Comparison of ENCODE assay signal across 8 cellular contexts in the genomic region with DNA sequence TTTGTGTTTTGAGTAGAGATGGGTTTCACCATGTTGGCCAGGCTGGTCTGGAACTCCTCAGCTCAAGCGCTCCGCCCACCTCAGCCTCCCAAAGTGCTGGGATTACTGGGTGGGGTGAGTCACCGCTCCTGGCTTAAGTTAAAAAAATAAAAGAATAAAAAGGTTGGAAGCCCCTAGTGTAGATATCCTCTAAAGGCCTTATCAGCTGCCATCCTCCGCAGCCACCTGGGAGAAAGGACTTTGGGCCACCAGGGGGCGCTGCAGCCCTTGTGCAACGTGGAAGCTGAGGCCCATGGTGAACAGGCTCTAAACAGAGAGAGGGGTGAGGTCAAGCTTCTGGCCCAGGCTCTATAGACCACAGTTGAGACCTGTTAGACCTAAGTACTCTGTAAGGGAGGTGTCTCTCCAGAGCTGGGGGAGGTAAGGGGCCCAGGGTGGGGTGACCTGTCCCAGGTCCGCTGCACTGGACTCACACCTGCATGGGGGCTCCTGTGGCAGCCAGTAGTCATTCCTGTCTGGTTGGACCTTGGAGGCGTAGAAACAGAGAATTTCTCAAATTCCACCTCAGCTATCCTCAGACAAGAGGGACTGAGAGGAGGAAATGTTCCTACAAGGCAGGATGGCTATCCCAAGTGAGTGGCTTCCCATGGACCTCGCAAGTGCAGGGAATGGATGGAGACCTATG. TPM values are rescaled to one million over a fixed set of nuclear protein-coding genes. Genes with fewer than 3 reads are reported as not detected.
DNase-seq lines count a peak whose midpoint lies in the region; ATAC-seq and TF ChIP-seq lines count a peak whose summit lies in the region.

No MANE protein-coding gene starts in this region.

- no peaks in the 10 kb centered on the region for H3K9me3 ChIP-seq in neuronal stem cell (replicated peaks in 1 of 2; ENCODE audit: control insufficient read depth in 2 of 2, insufficient read depth in 1 of 2, low read depth in 1 of 2, low read length in 2 of 2)

- no peak overlapping the region for H3K4me3 Mint-ChIP-seq in stimulated activated naive CD8-positive, alpha-beta T cell treated with anti-CD3 and anti-CD28 coated beads, Interleukin-15, amount 100 ng/mL, for 72 hours

- peak; percentile 91 for TF ChIP-seq CTCF in LNCaP clone FGC (IDR thresholded peaks at IDR 0.05; ENCODE audit: control insufficient read depth, extremely low read depth, insufficient read depth)
- TF ChIP-seq CTCF in fibroblast of the aortic adventitia (IDR thresholded peaks at IDR 0.05; ENCODE audit: insufficient read depth, low read length), result peak; percentile 92

- no peak overlapping the region for H3K4me3 ChIP-seq in LNCaP clone FGC (ENCODE audit: low read depth, low read length)
- no peak overlapping the region for H3K4me3 ChIP-seq in fibroblast of the aortic adventitia (ENCODE audit: low read depth, low read length)
- no peak overlapping the region for H3K4me3 ChIP-seq in neuronal stem cell (ENCODE audit: low read length in 2 of 2)

- no peak overlapping the region for H3K14ac ChIP-seq in neuronal stem cell (ENCODE audit: low read length)

- H3K23ac ChIP-seq in neuronal stem cell (ENCODE audit: low read depth, low read length, poor library complexity), result no peak overlapping the region

- no peak overlapping the region for H3K27ac ChIP-seq in neuronal stem cell (replicated peaks; ENCODE audit: low read length)

- H2BK15ac ChIP-seq in neuronal stem cell (ENCODE audit: low read length), result no peak overlapping the region

- H3K79me1 ChIP-seq in neuronal stem cell (ENCODE audit: low read depth, low read length), result no peaks in the 10 kb centered on the region

- H3K4me1 ChIP-seq in neuronal stem cell (ENCODE audit: control insufficient read depth in 2 of 2, insufficient read depth in 1 of 2, low read depth in 1 of 2, low read length in 2 of 2), result peaks cover 0 to 3% of the 10 kb centered on the region in 2 donors

- H2BK120ac ChIP-seq in neuronal stem cell (ENCODE audit: low read depth, low read length), result no peak overlapping the region

- no peak overlapping the region for H3K4me2 ChIP-seq in neuronal stem cell (ENCODE audit: insufficient read depth, low read length, poor library complexity, severe bottlenecking)

- peak overlapping the region; percentile 62 for H3K18ac ChIP-seq in neuronal stem cell (ENCODE audit: low read length)

- peak; percentile 92 for ATAC-seq in stimulated activated naive CD8-positive, alpha-beta T cell treated with anti-CD3 and anti-CD28 coated beads, Interleukin-15, amount 100 ng/mL, for 72 hours

- H2BK5ac ChIP-seq in neuronal stem cell (ENCODE audit: low read length), result no peak overlapping the region

- H3K27me3 ChIP-seq in neuronal stem cell (ENCODE audit: control insufficient read depth in 3 of 3, insufficient read depth in 3 of 3, low read depth in 1 of 3, low read length in 3 of 3), result peaks cover 0 to 12% (median 0%) of the 10 kb centered on the region in 3 experiments

- no peak overlapping the region for H4K8ac ChIP-seq in neuronal stem cell (ENCODE audit: low read depth, low read length)

- no peak overlapping the region for H4K91ac ChIP-seq in neuronal stem cell (ENCODE audit: low read depth, low read length, poor library complexity)

- DNase-seq in DMS53 treated with DMSO at 0.1 percent for 48 hours (lab: John Stamatoyannopoulos, UW; ENCODE audit: unreplicated experiment) (peak; percentile 66), LNCaP clone FGC (ENCODE audit: low read depth) (no peak), RPMI8226 (peak; percentile 86), fibroblast of the aortic adventitia (ENCODE audit: low read depth) (peak; percentile 79), neuronal stem cell (ENCODE audit: low spot score) (peak; percentile 85), mesenteric fat pad (ENCODE audit: low spot score) (no peak)
- peak; percentile 68 to 80 for DNase-seq in activated T-helper 1 cell treated with anti-CD3 and anti-CD28 coated beads, Interleukin-2, amount 50 U/mL, for 16 hours (ENCODE audit: low read depth in 1 of 2, low spot score in 1 of 2)
- DNase-seq in stimulated activated naive CD8-positive, alpha-beta T cell treated with anti-CD3 and anti-CD28 coated beads, Interleukin-15, amount 100 ng/mL, for 72 hours, result peak; percentile 83 to 84

- H2AK5ac ChIP-seq in neuronal stem cell (ENCODE audit: low read depth, low read length), result no peak overlapping the region

- H3K9me3 Mint-ChIP-seq in stimulated activated naive CD8-positive, alpha-beta T cell treated with anti-CD3 and anti-CD28 coated beads, Interleukin-15, amount 100 ng/mL, for 72 hours, result no peaks in the 10 kb centered on the region

- no peak overlapping the region for H2BK12ac ChIP-seq in neuronal stem cell (ENCODE audit: low read length)

- H2AFZ ChIP-seq in neuronal stem cell (ENCODE audit: low read length), result peak overlapping the region; percentile 58

- no peak overlapping the region for H3K9ac ChIP-seq in neuronal stem cell (ENCODE audit: low read depth, low read length, poor library complexity)

- peaks cover 21% of the 10 kb centered on the region for H3K4me1 Mint-ChIP-seq in stimulated activated naive CD8-positive, alpha-beta T cell treated with anti-CD3 and anti-CD28 coated beads, Interleukin-15, amount 100 ng/mL, for 72 hours

- H3K27ac Mint-ChIP-seq in stimulated activated naive CD8-positive, alpha-beta T cell treated with anti-CD3 and anti-CD28 coated beads, Interleukin-15, amount 100 ng/mL, for 72 hours, result peak overlapping the region in 1 of 2 donors; percentile 64

- peaks cover 21% of the 10 kb centered on the region for H3K27me3 Mint-ChIP-seq in stimulated activated naive CD8-positive, alpha-beta T cell treated with anti-CD3 and anti-CD28 coated beads, Interleukin-15, amount 100 ng/mL, for 72 hours

- H3K36me3 ChIP-seq in neuronal stem cell (replicated peaks in 1 of 2; ENCODE audit: control insufficient read depth in 2 of 2, insufficient read depth in 2 of 2, low read length in 2 of 2), result no peaks in the 10 kb centered on the region

- H3K4ac ChIP-seq in neuronal stem cell (ENCODE audit: low read length), result no peak overlapping the region

- WGBS in neuronal stem cell (ENCODE audit: extremely low coverage in 2 of 2, insufficient read length in 2 of 2, insufficient replicate concordance in 1 of 2), 2 donors, result no CpG with 5 or more reads among the region's 9 CpGs

RNA-seq across cellular contexts. Expression of gene RACGAP1, which starts 14.0 kb away (rescaled TPM):
- total RNA-seq in fibroblast of the aortic adventitia (ENCODE audit: low replicate concordance) (18.6 and 88.1 TPM in 2 replicates), mesenteric fat pad (9.4 TPM)
- polyA plus RNA-seq in neuronal stem cell (2013, experiment 1 of 2), result 60.2 TPM
- polyA plus RNA-seq in neuronal stem cell (2013, experiment 2 of 2), result 61.2 TPM

RNA-seq across cellular contexts. Expression of gene ASIC1, which starts 18.1 kb away (rescaled TPM):
- total RNA-seq in fibroblast of the aortic adventitia (ENCODE audit: low replicate concordance), result 4.9 and 5.2 TPM in 2 replicates
- 15.9 TPM for polyA plus RNA-seq in neuronal stem cell (2013, experiment 1 of 2)
- polyA plus RNA-seq in neuronal stem cell (2013, experiment 2 of 2), result 15.8 TPM
- total RNA-seq in mesenteric fat pad, result 0.71 TPM

RNA-seq across cellular contexts. Expression of gene SMARCD1, which starts 45.8 kb away (rescaled TPM):
- total RNA-seq in fibroblast of the aortic adventitia (ENCODE audit: low replicate concordance), result 33.4 and 49.0 TPM in 2 replicates
- 125 TPM for polyA plus RNA-seq in neuronal stem cell (2013, experiment 1 of 2)
- 122 TPM for polyA plus RNA-seq in neuronal stem cell (2013, experiment 2 of 2)
- total RNA-seq in mesenteric fat pad, result 63.1 TPM

Comparison
In these comparisons a context has a peak if more than half of its experiments do, and no peak if none do; other contexts are left out.
1. DNase-seq: peak in DMS53 treated with DMSO at 0.1 percent for 48 hours (single experiment), RPMI8226 (single experiment), activated T-helper 1 cell treated with anti-CD3 and anti-CD28 coated beads, Interleukin-2, amount 50 U/mL, for 16 hours (2 of 2), fibroblast of the aortic adventitia (single experiment), neuronal stem cell (single experiment) and stimulated activated naive CD8-positive, alpha-beta T cell treated with anti-CD3 and anti-CD28 coated beads, Interleukin-15, amount 100 ng/mL, for 72 hours (2 of 2); none in LNCaP clone FGC (single experiment) and mesenteric fat pad (single experiment).